Comparison of ENCODE assay signal across 1 cellular context in genomic region chr1:164764333-164764732, GRCh38.
TF ChIP-seq lines count a peak whose summit lies in the region.

No MANE protein-coding gene starts in this region.

TF ChIP-seq in SK-N-SH, 30 proteins besides CTCF, POLR2A, EP300 and RAD21 (continued from another document):
- TF ChIP-seq JUND (IDR thresholded peaks at IDR 0.05) (0 out of 2 replicates have a peak, but pooled peaks have one; percentile 2), USF1 (IDR thresholded peaks at IDR 0.05; ENCODE audit: borderline replicate concordance, low read depth) (no peak), USF2 (IDR thresholded peaks at IDR 0.05; ENCODE audit: borderline replicate concordance, low read depth, low read length) (no peak), RFX5 (IDR thresholded peaks at IDR 0.05; ENCODE audit: low read length) (no peak), RCOR1 (IDR thresholded peaks at IDR 0.05; ENCODE audit: low read length) (no peak), MEF2A (IDR thresholded peaks at IDR 0.05; ENCODE audit: borderline replicate concordance, low read depth) (no peak), REST (IDR thresholded peaks at IDR 0.05; ENCODE audit: low read depth, low read length) (no peak), MXI1 (IDR thresholded peaks at IDR 0.05; ENCODE audit: low read depth, low read length) (no peak), ZBTB33 (IDR thresholded peaks at IDR 0.05; ENCODE audit: borderline replicate concordance, low read depth) (no peak), SIN3A (IDR thresholded peaks at IDR 0.05; ENCODE audit: borderline replicate concordance, low read depth, low read length) (no peak), YY1 (IDR thresholded peaks at IDR 0.05; ENCODE audit: low read depth) (no peak), GABPA (IDR thresholded peaks at IDR 0.05; ENCODE audit: low read depth) (no peak), GATA2 (CRISPR knock-in tag; IDR thresholded peaks at IDR 0.05) (no peak), POLR2AphosphoS5 (IDR thresholded peaks at IDR 0.05; ENCODE audit: low read depth, low read length) (no peak), FOXJ3 (CRISPR knock-in tag; IDR thresholded peaks at IDR 0.05) (no peak), MAX (IDR thresholded peaks at IDR 0.05; ENCODE audit: low read depth) (no peak), FOSL2 (IDR thresholded peaks at IDR 0.05; ENCODE audit: borderline replicate concordance, low read depth) (no peak), NRF1 (IDR thresholded peaks at IDR 0.05; ENCODE audit: low read depth, low read length) (no peak), TCF12 (IDR thresholded peaks at IDR 0.05) (peak; percentile 18; the same call in 1 of the 2 replicates), TAF1 (IDR thresholded peaks at IDR 0.05; ENCODE audit: borderline replicate concordance, low read depth, low read length) (no peak), RXRA (IDR thresholded peaks at IDR 0.05; ENCODE audit: borderline replicate concordance, low read depth) (no peak), ELF1 (IDR thresholded peaks at IDR 0.05) (no peak), PBX3 (IDR thresholded peaks at IDR 0.05) (peak; percentile 40), IRF3 (IDR thresholded peaks at IDR 0.05; ENCODE audit: low read depth, low read length) (no peak), NFIC (IDR thresholded peaks at IDR 0.05; ENCODE audit: borderline replicate concordance) (no peak)
TF ChIP-seq in SK-N-SH: peak in this region for 3.
